Comparison of ENCODE assay signal across 16 cellular contexts in the genomic region with DNA sequence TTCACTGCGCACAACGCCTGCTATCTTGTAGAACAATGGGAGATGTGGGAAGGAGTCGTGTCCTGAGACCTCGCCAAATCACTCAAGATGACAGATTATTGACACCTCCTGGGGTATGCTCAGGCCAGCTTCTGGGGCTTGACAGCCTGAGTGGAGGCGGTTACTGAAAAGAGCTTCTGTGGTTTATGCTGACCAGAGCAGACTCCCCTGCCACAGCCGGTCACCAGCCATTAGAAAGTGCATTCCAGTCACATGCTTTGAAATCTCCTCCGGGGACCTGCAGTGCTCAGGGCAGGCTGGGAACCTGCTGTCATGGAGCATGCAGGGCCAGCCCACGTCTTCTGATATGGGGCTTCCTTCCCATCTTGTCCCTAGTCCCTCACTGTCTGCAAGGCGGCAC.
"Had no signal": no experiment of that assay in that cellular context is flagged by ENCODE, and none has a peak within 500 bp of the region (broad histone marks: within the 10 kb centered on the region; RNA-seq: fewer than 3 reads in every experiment).

No MANE protein-coding gene starts in this region.

- DNase-seq: effector memory CD8-positive, alpha-beta T cell; esophagus squamous epithelium; foreskin fibroblast; kidney glomerular epithelial cell; mesendoderm; naive thymus-derived CD4-positive, alpha-beta T cell; nephron progenitor cell; ovary; sigmoid colon; small intestine; stimulated activated CD4-positive, alpha-beta T cell treated with anti-CD3 and anti-CD28 coated beads, Interleukin-12 subunit alpha, Interleukin-12 subunit beta, amount 100 ng/mL, for 4 hours; stimulated activated naive CD8-positive, alpha-beta T cell treated with anti-CD3 and anti-CD28 coated beads, Interleukin-15, Interleukin-2, amounts not matched to agents 100 U/mL and 50 U/mL, for 24 hours; tibial artery; upper lobe of right lung had no signal

- ATAC-seq: effector memory CD8-positive, alpha-beta T cell; gastroesophageal sphincter; naive thymus-derived CD4-positive, alpha-beta T cell; stimulated activated naive CD8-positive, alpha-beta T cell treated with anti-CD3 and anti-CD28 coated beads, Interleukin-15, Interleukin-2, amounts not matched to agents 100 U/mL and 50 U/mL, for 24 hours; upper lobe of right lung had no signal

- H3K27ac Mint-ChIP-seq: dendritic cell treated with granulocyte-macrophage colony-stimulating factor and Interleukin-4, amounts not matched to agents 40 ng/mL and 50 ng/mL, for 4 days; nephron progenitor cell had no signal

- H3K4me3 Mint-ChIP-seq: dendritic cell treated with granulocyte-macrophage colony-stimulating factor and Interleukin-4, amounts not matched to agents 40 ng/mL and 50 ng/mL, for 4 days; effector memory CD8-positive, alpha-beta T cell had no signal

- H3K9me3 Mint-ChIP-seq: dendritic cell treated with granulocyte-macrophage colony-stimulating factor and Interleukin-4, amounts not matched to agents 40 ng/mL and 50 ng/mL, for 4 days; effector memory CD8-positive, alpha-beta T cell; naive thymus-derived CD4-positive, alpha-beta T cell; nephron progenitor cell had no signal
